Comparison of ENCODE assay signal across 1 cellular context in the genomic region with DNA sequence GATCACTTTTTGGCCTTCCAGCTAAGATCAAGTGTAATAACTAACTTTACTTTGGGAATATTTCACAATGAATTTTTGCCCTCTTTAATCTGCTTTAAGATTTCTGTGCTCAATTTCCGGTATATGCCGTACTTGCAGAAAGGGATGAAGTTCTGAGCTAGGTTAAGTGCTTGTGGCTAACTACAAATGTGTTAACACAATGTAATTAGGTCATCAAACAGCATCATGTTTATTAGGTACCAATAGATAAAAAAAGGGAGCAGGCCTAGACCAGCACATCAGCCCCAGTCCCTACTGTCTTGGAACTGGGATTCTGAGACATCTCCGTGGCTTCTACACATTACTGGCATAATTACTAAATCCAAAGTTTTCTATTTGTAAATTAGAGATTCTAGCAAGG.
TF ChIP-seq lines count a peak whose summit lies in the region.

No MANE protein-coding gene starts in this region.

TF ChIP-seq in GM23338, 12 proteins besides CTCF, POLR2A, EP300 and RAD21 (continued from another document):
- TF ChIP-seq ZNF114 (CRISPR knock-in tag; IDR thresholded peaks at IDR 0.05) (no peak), NANOG (IDR thresholded peaks at IDR 0.05; ENCODE audit: borderline replicate concordance) (no peak), CREB1 (CRISPR knock-in tag; IDR thresholded peaks at IDR 0.05; ENCODE audit: low read depth) (no peak), JUNB (IDR thresholded peaks at IDR 0.05; ENCODE audit: unreplicated experiment) (no peak), EZH2phosphoT487 (IDR thresholded peaks at IDR 0.05; ENCODE audit: unreplicated experiment) (no peak), EZH2 (IDR thresholded peaks at IDR 0.05; ENCODE audit: low read depth, unreplicated experiment) (no peak), POLR2AphosphoS5 (IDR thresholded peaks at IDR 0.05; ENCODE audit: low read depth) (no peak)
- TF ChIP-seq, protein P1, sequence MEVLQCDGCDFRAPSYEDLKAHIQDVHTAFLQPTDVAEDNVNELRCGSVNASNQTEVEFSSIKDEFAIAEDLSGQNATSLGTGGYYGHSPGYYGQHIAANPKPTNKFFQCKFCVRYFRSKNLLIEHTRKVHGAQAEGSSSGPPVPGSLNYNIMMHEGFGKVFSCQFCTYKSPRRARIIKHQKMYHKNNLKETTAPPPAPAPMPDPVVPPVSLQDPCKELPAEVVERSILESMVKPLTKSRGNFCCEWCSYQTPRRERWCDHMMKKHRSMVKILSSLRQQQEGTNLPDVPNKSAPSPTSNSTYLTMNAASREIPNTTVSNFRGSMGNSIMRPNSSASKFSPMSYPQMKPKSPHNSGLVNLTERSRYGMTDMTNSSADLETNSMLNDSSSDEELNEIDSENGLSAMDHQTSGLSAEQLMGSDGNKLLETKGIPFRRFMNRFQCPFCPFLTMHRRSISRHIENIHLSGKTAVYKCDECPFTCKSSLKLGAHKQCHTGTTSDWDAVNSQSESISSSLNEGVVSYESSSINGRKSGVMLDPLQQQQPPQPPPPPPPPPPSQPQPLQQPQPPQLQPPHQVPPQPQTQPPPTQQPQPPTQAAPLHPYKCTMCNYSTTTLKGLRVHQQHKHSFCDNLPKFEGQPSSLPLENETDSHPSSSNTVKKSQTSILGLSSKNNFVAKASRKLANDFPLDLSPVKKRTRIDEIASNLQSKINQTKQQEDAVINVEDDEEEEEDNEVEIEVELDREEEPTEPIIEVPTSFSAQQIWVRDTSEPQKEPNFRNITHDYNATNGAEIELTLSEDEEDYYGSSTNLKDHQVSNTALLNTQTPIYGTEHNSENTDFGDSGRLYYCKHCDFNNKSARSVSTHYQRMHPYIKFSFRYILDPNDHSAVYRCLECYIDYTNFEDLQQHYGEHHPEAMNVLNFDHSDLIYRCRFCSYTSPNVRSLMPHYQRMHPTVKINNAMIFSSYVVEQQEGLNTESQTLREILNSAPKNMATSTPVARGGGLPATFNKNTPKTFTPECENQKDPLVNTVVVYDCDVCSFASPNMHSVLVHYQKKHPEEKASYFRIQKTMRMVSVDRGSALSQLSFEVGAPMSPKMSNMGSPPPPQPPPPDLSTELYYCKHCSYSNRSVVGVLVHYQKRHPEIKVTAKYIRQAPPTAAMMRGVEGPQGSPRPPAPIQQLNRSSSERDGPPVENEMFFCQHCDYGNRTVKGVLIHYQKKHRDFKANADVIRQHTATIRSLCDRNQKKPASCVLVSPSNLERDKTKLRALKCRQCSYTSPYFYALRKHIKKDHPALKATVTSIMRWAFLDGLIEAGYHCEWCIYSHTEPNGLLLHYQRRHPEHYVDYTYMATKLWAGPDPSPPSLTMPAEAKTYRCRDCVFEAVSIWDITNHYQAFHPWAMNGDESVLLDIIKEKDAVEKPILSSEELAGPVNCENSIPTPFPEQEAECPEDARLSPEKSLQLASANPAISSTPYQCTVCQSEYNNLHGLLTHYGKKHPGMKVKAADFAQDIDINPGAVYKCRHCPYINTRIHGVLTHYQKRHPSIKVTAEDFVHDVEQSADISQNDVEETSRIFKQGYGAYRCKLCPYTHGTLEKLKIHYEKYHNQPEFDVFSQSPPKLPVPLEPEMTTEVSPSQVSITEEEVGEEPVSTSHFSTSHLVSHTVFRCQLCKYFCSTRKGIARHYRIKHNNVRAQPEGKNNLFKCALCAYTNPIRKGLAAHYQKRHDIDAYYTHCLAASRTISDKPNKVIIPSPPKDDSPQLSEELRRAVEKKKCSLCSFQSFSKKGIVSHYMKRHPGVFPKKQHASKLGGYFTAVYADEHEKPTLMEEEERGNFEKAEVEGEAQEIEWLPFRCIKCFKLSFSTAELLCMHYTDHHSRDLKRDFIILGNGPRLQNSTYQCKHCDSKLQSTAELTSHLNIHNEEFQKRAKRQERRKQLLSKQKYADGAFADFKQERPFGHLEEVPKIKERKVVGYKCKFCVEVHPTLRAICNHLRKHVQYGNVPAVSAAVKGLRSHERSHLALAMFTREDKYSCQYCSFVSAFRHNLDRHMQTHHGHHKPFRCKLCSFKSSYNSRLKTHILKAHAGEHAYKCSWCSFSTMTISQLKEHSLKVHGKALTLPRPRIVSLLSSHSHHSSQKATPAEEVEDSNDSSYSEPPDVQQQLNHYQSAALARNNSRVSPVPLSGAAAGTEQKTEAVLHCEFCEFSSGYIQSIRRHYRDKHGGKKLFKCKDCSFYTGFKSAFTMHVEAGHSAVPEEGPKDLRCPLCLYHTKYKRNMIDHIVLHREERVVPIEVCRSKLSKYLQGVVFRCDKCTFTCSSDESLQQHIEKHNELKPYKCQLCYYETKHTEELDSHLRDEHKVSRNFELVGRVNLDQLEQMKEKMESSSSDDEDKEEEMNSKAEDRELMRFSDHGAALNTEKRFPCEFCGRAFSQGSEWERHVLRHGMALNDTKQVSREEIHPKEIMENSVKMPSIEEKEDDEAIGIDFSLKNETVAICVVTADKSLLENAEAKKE (CRISPR knock-in tag; IDR thresholded peaks at IDR 0.05) = no peak
- TF ChIP-seq, protein P2, sequence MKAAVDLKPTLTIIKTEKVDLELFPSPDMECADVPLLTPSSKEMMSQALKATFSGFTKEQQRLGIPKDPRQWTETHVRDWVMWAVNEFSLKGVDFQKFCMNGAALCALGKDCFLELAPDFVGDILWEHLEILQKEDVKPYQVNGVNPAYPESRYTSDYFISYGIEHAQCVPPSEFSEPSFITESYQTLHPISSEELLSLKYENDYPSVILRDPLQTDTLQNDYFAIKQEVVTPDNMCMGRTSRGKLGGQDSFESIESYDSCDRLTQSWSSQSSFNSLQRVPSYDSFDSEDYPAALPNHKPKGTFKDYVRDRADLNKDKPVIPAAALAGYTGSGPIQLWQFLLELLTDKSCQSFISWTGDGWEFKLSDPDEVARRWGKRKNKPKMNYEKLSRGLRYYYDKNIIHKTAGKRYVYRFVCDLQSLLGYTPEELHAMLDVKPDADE (IDR thresholded peaks at IDR 0.05) = no peak
- TF ChIP-seq, protein P3, sequence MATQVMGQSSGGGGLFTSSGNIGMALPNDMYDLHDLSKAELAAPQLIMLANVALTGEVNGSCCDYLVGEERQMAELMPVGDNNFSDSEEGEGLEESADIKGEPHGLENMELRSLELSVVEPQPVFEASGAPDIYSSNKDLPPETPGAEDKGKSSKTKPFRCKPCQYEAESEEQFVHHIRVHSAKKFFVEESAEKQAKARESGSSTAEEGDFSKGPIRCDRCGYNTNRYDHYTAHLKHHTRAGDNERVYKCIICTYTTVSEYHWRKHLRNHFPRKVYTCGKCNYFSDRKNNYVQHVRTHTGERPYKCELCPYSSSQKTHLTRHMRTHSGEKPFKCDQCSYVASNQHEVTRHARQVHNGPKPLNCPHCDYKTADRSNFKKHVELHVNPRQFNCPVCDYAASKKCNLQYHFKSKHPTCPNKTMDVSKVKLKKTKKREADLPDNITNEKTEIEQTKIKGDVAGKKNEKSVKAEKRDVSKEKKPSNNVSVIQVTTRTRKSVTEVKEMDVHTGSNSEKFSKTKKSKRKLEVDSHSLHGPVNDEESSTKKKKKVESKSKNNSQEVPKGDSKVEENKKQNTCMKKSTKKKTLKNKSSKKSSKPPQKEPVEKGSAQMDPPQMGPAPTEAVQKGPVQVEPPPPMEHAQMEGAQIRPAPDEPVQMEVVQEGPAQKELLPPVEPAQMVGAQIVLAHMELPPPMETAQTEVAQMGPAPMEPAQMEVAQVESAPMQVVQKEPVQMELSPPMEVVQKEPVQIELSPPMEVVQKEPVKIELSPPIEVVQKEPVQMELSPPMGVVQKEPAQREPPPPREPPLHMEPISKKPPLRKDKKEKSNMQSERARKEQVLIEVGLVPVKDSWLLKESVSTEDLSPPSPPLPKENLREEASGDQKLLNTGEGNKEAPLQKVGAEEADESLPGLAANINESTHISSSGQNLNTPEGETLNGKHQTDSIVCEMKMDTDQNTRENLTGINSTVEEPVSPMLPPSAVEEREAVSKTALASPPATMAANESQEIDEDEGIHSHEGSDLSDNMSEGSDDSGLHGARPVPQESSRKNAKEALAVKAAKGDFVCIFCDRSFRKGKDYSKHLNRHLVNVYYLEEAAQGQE (IDR thresholded peaks at IDR 0.05; ENCODE audit: unreplicated experiment) = no peak
